ENCODE assay signal across 8 cellular contexts in genomic region chr20:37524859-37525708, GRCh38. TPM values are rescaled to one million over a fixed set of nuclear protein-coding genes. Genes with fewer than 3 reads are reported as not detected.
DNase-seq lines count a peak whose midpoint lies in the region; ATAC-seq and TF ChIP-seq lines count a peak whose summit lies in the region.

No MANE protein-coding gene starts in this region.

- H3K27me3 ChIP-seq in tibial artery: no peaks in the 10 kb centered on the region

- peak; percentile 62 for DNase-seq in EH (ENCODE audit: low read depth)
- peak; percentile 96 for DNase-seq in NCI-H510A treated with DMSO at 0.1 percent for 48 hours (lab: John Stamatoyannopoulos, UW)
- DNase-seq in endothelial cell (ENCODE audit: low spot score): no peak
- DNase-seq in sciatic nerve (ENCODE audit: low spot score): peak; percentile 19
- no peak for DNase-seq in tibial artery
- DNase-seq in KG1 (lab: John Stamatoyannopoulos, UW): no peak
- DNase-seq in 8988T: no peak

- no peaks in the 10 kb centered on the region for H3K36me3 ChIP-seq in tibial artery

- peak overlapping the region; percentile 99 for H3K27ac Mint-ChIP-seq in endothelial cell (ENCODE audit: unreplicated experiment)

- peaks cover 64% of the 10 kb centered on the region for H3K4me1 Mint-ChIP-seq in endothelial cell (ENCODE audit: unreplicated experiment)

- H3K36me3 Mint-ChIP-seq in endothelial cell (ENCODE audit: low read depth, unreplicated experiment): peaks cover 31% of the 10 kb centered on the region

- H3K4me1 ChIP-seq in tibial artery: peaks cover 0 to 61% (median 46%) of the 10 kb centered on the region in 4 donors

- TF ChIP-seq CTCF in endothelial cell (IDR thresholded peaks at IDR 0.05; ENCODE audit: unreplicated experiment): no peak
- no peak for TF ChIP-seq CTCF in tibial artery (IDR thresholded peaks at IDR 0.05)

- H3K4me3 Mint-ChIP-seq in endothelial cell (ENCODE audit: unreplicated experiment): peak overlapping the region; percentile 98

- no peaks in the 10 kb centered on the region for H3K9me3 ChIP-seq in tibial artery

- H3K4me3 ChIP-seq in tibial artery: peak overlapping the region in 1 of 2 donors; percentile 96

- intact Hi-C loops in sciatic nerve (cut with DNase I): no loop called here
- intact Hi-C loops in tibial artery (cut with DNase I; ENCODE audit: low total_unique reads): no loop called here

- no peaks in the 10 kb centered on the region for H3K9me3 Mint-ChIP-seq in endothelial cell (ENCODE audit: unreplicated experiment)

- H3K27me3 Mint-ChIP-seq in endothelial cell (ENCODE audit: unreplicated experiment): peaks cover 20% of the 10 kb centered on the region

- ATAC-seq in sciatic nerve: no peak
- ATAC-seq in GM21737 (IDR thresholded peaks at IDR 0.05; ENCODE audit: unreplicated experiment): no peak

- no peak overlapping the region for H3K27ac ChIP-seq in tibial artery

RNA-seq across cellular contexts. Expression of gene BLCAP, which starts 2.6 kb away (rescaled TPM):
- total RNA-seq in endothelial cell (ENCODE audit: unreplicated experiment): 178 TPM
- 58.4 TPM for total RNA-seq in sciatic nerve

RNA-seq across cellular contexts. Expression of gene NNAT, which starts 4.0 kb away (rescaled TPM):
- total RNA-seq in endothelial cell (ENCODE audit: unreplicated experiment) (0.54 TPM), sciatic nerve (2.1 TPM)

Comparison
In these comparisons a context has a peak if more than half of its experiments do, and no peak if none do; other contexts are left out.
1. DNase-seq: peak in EH (single experiment), NCI-H510A treated with DMSO at 0.1 percent for 48 hours (single experiment) and sciatic nerve (single experiment); none in endothelial cell (single experiment), tibial artery (0 of 2), KG1 (single experiment) and 8988T (single experiment).